ENCODE assay signal across 6 cellular contexts in genomic region chr7:106567204-106568001, GRCh38.
DNase-seq lines count a peak whose midpoint lies in the region; TF ChIP-seq lines count a peak whose summit lies in the region.
"Not testable (repeated sequence)": the region's sequence is repeated elsewhere in the genome, so short reads cannot be mapped to it uniquely, and the experiment has no call there.

No MANE protein-coding gene starts in this region.

- H3K9ac ChIP-seq in smooth muscle cell (ENCODE audit: low read depth): not testable (repeated sequence)

- not testable (repeated sequence) for H3F3A ChIP-seq in smooth muscle cell (ENCODE audit: low read depth)

- H3K27ac Mint-ChIP-seq in activated naive CD4-positive, alpha-beta T cell treated with anti-CD3 and anti-CD28 coated beads, Interleukin-2, amount 50 U/mL, for 24 hours: peak overlapping the region; percentile 1
- peak overlapping the region in 4 of 5 experiments; percentile 57 to 96 (median 76) for H3K27ac Mint-ChIP-seq in brain

- H3K36me3 ChIP-seq in hepatocyte (replicated peaks; ENCODE audit: insufficient read depth, low read depth); smooth muscle cell (ENCODE audit: low read depth): not testable (repeated sequence)

- H2AFZ ChIP-seq in hepatocyte: not testable (repeated sequence)
- peak overlapping the region; percentile 40 for H2AFZ ChIP-seq in smooth muscle cell (ENCODE audit: low read depth)

- not testable (repeated sequence) for H3K27me3 Mint-ChIP-seq in activated naive CD4-positive, alpha-beta T cell treated with anti-CD3 and anti-CD28 coated beads, Interleukin-2, amount 50 U/mL, for 24 hours; brain

- H3K4me1 Mint-ChIP-seq in activated naive CD4-positive, alpha-beta T cell treated with anti-CD3 and anti-CD28 coated beads, Interleukin-2, amount 50 U/mL, for 24 hours: peaks cover 11% of the 10 kb centered on the region
- H3K4me1 Mint-ChIP-seq in brain: peaks cover 45% of the 10 kb centered on the region

- H3K4me1 ChIP-seq in hepatocyte (ENCODE audit: insufficient read depth): peaks cover 15% of the 10 kb centered on the region
- not testable (repeated sequence) for H3K4me1 ChIP-seq in smooth muscle cell (ENCODE audit: low read depth)

- TF ChIP-seq CTCF in brain (conservative IDR thresholded peaks at IDR 0.05); hepatocyte (IDR thresholded peaks at IDR 0.05; ENCODE audit: poor library complexity); smooth muscle cell (IDR thresholded peaks at IDR 0.05; ENCODE audit: borderline replicate concordance, insufficient read depth, poor library complexity, severe bottlenecking): not testable (repeated sequence)

- H3K9me3 Mint-ChIP-seq in activated naive CD4-positive, alpha-beta T cell treated with anti-CD3 and anti-CD28 coated beads, Interleukin-2, amount 50 U/mL, for 24 hours; brain: not testable (repeated sequence)

- DNase-seq in ELF-1 (ENCODE audit: low read depth, low spot score) (peak; percentile 25), NCI-H82 (lab: John Stamatoyannopoulos, UW) (peak; percentile 14)
- DNase-seq in hepatocyte (ENCODE audit: low spot score); smooth muscle cell (lab: John Stamatoyannopoulos, UW; ENCODE audit: unreplicated experiment): not testable (repeated sequence)

- H3K79me2 ChIP-seq in hepatocyte; smooth muscle cell (ENCODE audit: low read depth): not testable (repeated sequence)

- 75% methylated on average over 15 of the region's 15 CpGs for WGBS in hepatocyte (ENCODE audit: low lambda C conversion rate, missing lambda C conversion rate)
- WGBS in smooth muscle cell (ENCODE audit: low lambda C conversion rate): 77% methylated on average over 15 of the region's 15 CpGs

- H3K4me2 ChIP-seq in hepatocyte, smooth muscle cell: not testable (repeated sequence)

- H3K27ac ChIP-seq in hepatocyte (peak overlapping the region; percentile 29), smooth muscle cell (ENCODE audit: low read depth) (peak overlapping the region; percentile 58)

- H3K9me3 ChIP-seq in hepatocyte (ENCODE audit: low read depth); smooth muscle cell (replicated peaks; ENCODE audit: low read depth): not testable (repeated sequence)

- H4K20me1 ChIP-seq in hepatocyte (ENCODE audit: insufficient read depth, poor library complexity, severe bottlenecking); smooth muscle cell (ENCODE audit: low read depth): not testable (repeated sequence)

- H3K36me3 Mint-ChIP-seq in activated naive CD4-positive, alpha-beta T cell treated with anti-CD3 and anti-CD28 coated beads, Interleukin-2, amount 50 U/mL, for 24 hours; brain: not testable (repeated sequence)

- not testable (repeated sequence) for H3K4me3 ChIP-seq in hepatocyte, smooth muscle cell

- not testable (repeated sequence) for H3K4me3 Mint-ChIP-seq in activated naive CD4-positive, alpha-beta T cell treated with anti-CD3 and anti-CD28 coated beads, Interleukin-2, amount 50 U/mL, for 24 hours
- H3K4me3 Mint-ChIP-seq in brain: peak overlapping the region in 1 of 5 experiments; percentile 2

- H3K27me3 ChIP-seq in hepatocyte; smooth muscle cell (ENCODE audit: low read depth): not testable (repeated sequence)

- not testable (repeated sequence) for H3K9me2 ChIP-seq in hepatocyte (replicated peaks; ENCODE audit: insufficient read depth)
